In the genomic region with DNA sequence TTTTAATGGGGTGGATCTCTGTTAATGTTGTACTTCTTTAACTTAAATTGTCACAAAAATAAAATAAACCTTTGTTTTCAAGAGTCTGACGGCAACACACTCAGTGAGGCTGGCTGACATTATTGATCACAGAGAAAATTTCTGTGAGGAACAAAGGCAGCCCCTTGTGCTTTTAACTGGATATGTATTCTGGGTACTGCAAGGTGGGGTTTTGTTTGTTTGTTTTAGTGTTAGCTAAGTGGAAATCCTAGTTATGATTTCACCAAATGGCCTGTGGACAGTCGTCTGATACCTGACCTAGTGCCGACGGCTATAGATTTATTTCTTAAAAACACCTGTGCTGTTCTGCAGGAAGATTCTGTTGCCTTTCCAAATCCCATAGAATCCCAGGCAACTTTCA, we compare ENCODE assay signal across 1 cellular context.
A peak's percentile ranks its signal among the peaks of the same experiment; 100 is the strongest.
TF ChIP-seq lines count a peak whose summit lies in the region.

No MANE protein-coding gene starts in this region.

TF ChIP-seq in HepG2, 621 proteins besides CTCF, POLR2A, EP300 and RAD21 (continued from another document and continues in another):
- TF ChIP-seq ZNF513 (CRISPR knock-in tag; conservative IDR thresholded peaks at IDR 0.05) (no peak), GATAD2A (CRISPR knock-in tag; IDR thresholded peaks at IDR 0.05) (peak; percentile 73), ASH2L (IDR thresholded peaks at IDR 0.05; ENCODE audit: insufficient read length, low read depth, low read length) (no peak), SETDB1 (CRISPR knock-in tag; IDR thresholded peaks at IDR 0.05; ENCODE audit: borderline replicate concordance) (no peak), PCBP1 (IDR thresholded peaks at IDR 0.05; ENCODE audit: borderline replicate concordance, low read depth, low read length) (no peak), ETS1 (CRISPR knock-in tag; IDR thresholded peaks at IDR 0.05) (no peak), SOX13 (IDR thresholded peaks at IDR 0.05) (no peak), SOX13 (CRISPR knock-in tag; conservative IDR thresholded peaks at IDR 0.05 in 1 of 2, IDR thresholded peaks at IDR 0.05 in 1 of 2) (peak in 1 of 2 experiments; percentile 69; a peak in 2 of 4 replicates), ZNF670 (CRISPR knock-in tag; IDR thresholded peaks at IDR 0.05; ENCODE audit: borderline replicate concordance) (no peak), ZBTB33 (CRISPR knock-in tag; IDR thresholded peaks at IDR 0.05) (no peak), ZNF276 (CRISPR knock-in tag; IDR thresholded peaks at IDR 0.05; ENCODE audit: low read depth) (no peak), ZNF143 (CRISPR knock-in tag; IDR thresholded peaks at IDR 0.05) (no peak), RAD51 (IDR thresholded peaks at IDR 0.05; ENCODE audit: borderline replicate concordance) (no peak), ZNF101 (CRISPR knock-in tag; IDR thresholded peaks at IDR 0.05; ENCODE audit: borderline replicate concordance, low read depth) (no peak), ZNF503 (CRISPR knock-in tag; IDR thresholded peaks at IDR 0.05) (no peak; the same call in 1 of the 2 replicates), TEAD2 (CRISPR knock-in tag; IDR thresholded peaks at IDR 0.05) (no peak), BCL6 (CRISPR knock-in tag; IDR thresholded peaks at IDR 0.05) (peak; percentile 51), KAT7 (CRISPR knock-in tag; IDR thresholded peaks at IDR 0.05; ENCODE audit: borderline replicate concordance) (no peak), ZNF207 (IDR thresholded peaks at IDR 0.05; ENCODE audit: borderline replicate concordance) (no peak), ZNF20 (CRISPR knock-in tag; IDR thresholded peaks at IDR 0.05) (no peak), SP2 (CRISPR knock-in tag; IDR thresholded peaks at IDR 0.05) (no peak), ZNF24 (IDR thresholded peaks at IDR 0.05) (no peak), ZNF234 (CRISPR knock-in tag; conservative IDR thresholded peaks at IDR 0.05) (no peak), ZC3H4 (CRISPR knock-in tag; IDR thresholded peaks at IDR 0.05; ENCODE audit: borderline replicate concordance) (no peak), TCF7 (IDR thresholded peaks at IDR 0.05; ENCODE audit: low read depth) (peak; percentile 72), NFIC (IDR thresholded peaks at IDR 0.05; ENCODE audit: low read length) (peak; percentile 83), ZNF264 (CRISPR knock-in tag; IDR thresholded peaks at IDR 0.05) (no peak), ZNF280B (CRISPR knock-in tag; IDR thresholded peaks at IDR 0.05; ENCODE audit: borderline replicate concordance) (no peak), ZBTB42 (CRISPR knock-in tag; IDR thresholded peaks at IDR 0.05) (no peak), PHF21A (CRISPR knock-in tag; IDR thresholded peaks at IDR 0.05) (no peak), POLR2AphosphoS5 (IDR thresholded peaks at IDR 0.05; ENCODE audit: low read depth, low read length) (no peak), CENPT (CRISPR knock-in tag; IDR thresholded peaks at IDR 0.05; ENCODE audit: low read depth) (no peak), REXO4 (CRISPR knock-in tag; IDR thresholded peaks at IDR 0.05; ENCODE audit: borderline replicate concordance) (no peak), ONECUT2 (CRISPR knock-in tag; IDR thresholded peaks at IDR 0.05) (peak; percentile 68; the same call in 1 of the 2 replicates), ZFX (CRISPR knock-in tag; IDR thresholded peaks at IDR 0.05; ENCODE audit: low read depth) (no peak), SALL1 (CRISPR knock-in tag; IDR thresholded peaks at IDR 0.05) (peak; percentile 81; the same call in 1 of the 2 replicates), ZNF687 (CRISPR knock-in tag; IDR thresholded peaks at IDR 0.05) (no peak), ZSCAN21 (CRISPR knock-in tag; IDR thresholded peaks at IDR 0.05; ENCODE audit: borderline replicate concordance) (no peak)
- TF ChIP-seq, protein P1, sequence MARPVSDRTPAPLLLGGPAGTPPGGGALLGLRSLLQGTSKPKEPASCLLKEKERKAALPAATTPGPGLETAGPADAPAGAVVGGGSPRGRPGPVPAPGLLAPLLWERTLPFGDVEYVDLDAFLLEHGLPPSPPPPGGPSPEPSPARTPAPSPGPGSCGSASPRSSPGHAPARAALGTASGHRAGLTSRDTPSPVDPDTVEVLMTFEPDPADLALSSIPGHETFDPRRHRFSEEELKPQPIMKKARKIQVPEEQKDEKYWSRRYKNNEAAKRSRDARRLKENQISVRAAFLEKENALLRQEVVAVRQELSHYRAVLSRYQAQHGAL (CRISPR knock-in tag; IDR thresholded peaks at IDR 0.05; ENCODE audit: not compliant biosample characterization): no peak
- TF ChIP-seq, protein P2, sequence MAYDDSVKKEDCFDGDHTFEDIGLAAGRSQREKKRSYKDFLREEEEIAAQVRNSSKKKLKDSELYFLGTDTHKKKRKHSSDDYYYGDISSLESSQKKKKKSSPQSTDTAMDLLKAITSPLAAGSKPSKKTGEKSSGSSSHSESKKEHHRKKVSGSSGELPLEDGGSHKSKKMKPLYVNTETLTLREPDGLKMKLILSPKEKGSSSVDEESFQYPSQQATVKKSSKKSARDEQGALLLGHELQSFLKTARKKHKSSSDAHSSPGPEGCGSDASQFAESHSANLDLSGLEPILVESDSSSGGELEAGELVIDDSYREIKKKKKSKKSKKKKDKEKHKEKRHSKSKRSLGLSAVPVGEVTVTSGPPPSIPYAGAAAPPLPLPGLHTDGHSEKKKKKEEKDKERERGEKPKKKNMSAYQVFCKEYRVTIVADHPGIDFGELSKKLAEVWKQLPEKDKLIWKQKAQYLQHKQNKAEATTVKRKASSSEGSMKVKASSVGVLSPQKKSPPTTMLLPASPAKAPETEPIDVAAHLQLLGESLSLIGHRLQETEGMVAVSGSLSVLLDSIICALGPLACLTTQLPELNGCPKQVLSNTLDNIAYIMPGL (CRISPR knock-in tag; IDR thresholded peaks at IDR 0.05; ENCODE audit: borderline replicate concordance in 1 of 2, low read depth in 1 of 2): no peak
- TF ChIP-seq, protein P3, sequence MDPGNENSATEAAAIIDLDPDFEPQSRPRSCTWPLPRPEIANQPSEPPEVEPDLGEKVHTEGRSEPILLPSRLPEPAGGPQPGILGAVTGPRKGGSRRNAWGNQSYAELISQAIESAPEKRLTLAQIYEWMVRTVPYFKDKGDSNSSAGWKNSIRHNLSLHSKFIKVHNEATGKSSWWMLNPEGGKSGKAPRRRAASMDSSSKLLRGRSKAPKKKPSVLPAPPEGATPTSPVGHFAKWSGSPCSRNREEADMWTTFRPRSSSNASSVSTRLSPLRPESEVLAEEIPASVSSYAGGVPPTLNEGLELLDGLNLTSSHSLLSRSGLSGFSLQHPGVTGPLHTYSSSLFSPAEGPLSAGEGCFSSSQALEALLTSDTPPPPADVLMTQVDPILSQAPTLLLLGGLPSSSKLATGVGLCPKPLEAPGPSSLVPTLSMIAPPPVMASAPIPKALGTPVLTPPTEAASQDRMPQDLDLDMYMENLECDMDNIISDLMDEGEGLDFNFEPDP (CRISPR knock-in tag; conservative IDR thresholded peaks at IDR 0.05): no peak
